Comparison of ENCODE assay signal across 11 cellular contexts in genomic region chr22:44444341-44445306, GRCh38. TPM values are rescaled to one million over a fixed set of nuclear protein-coding genes. Genes with fewer than 3 reads are reported as not detected.
DNase-seq lines count a peak whose midpoint lies in the region; ATAC-seq and TF ChIP-seq lines count a peak whose summit lies in the region.
"Had no signal": no experiment of that assay in that cellular context is flagged by ENCODE, and none has a peak within 500 bp of the region (broad histone marks: within the 10 kb centered on the region; RNA-seq: fewer than 3 reads in every experiment).

No MANE protein-coding gene starts in this region.

- H3K4me3 ChIP-seq in cardiac muscle cell (no peak overlapping the region), OCI-LY7 (ENCODE audit: low read depth, low read length, poor library complexity, severe bottlenecking) (no peak overlapping the region), hepatocyte (no peak overlapping the region), upper lobe of right lung (no peak overlapping the region)

- no peaks in the 10 kb centered on the region for H3K36me3 ChIP-seq in cardiac muscle cell
- no peaks in the 10 kb centered on the region for H3K36me3 ChIP-seq in OCI-LY7 (ENCODE audit: insufficient read depth, low read length)
- H3K36me3 ChIP-seq in hepatocyte (replicated peaks; ENCODE audit: insufficient read depth, low read depth) = no peaks in the 10 kb centered on the region
- no peaks in the 10 kb centered on the region for H3K36me3 ChIP-seq in upper lobe of right lung

- 63% methylated on average over 22 of the region's 22 CpGs for WGBS in hepatocyte (ENCODE audit: low lambda C conversion rate, missing lambda C conversion rate)

- H3K9me2 ChIP-seq in OCI-LY7 (ENCODE audit: insufficient read depth, low read length) (no peaks in the 10 kb centered on the region), hepatocyte (replicated peaks; ENCODE audit: insufficient read depth) (no peaks in the 10 kb centered on the region)

- no peak overlapping the region for H3K4me2 ChIP-seq in OCI-LY7 (ENCODE audit: low read length)
- H3K4me2 ChIP-seq in hepatocyte = no peak overlapping the region

- no TSS peak for BruUV-seq in OCI-LY7 (replicated peaks; lab: Mats Ljungman, UMichigan)

- POLR2A ChIA-PET in OCI-LY7 (lab: Charles Lee) = no interaction called here

- H3K9me3 ChIP-seq in cardiac muscle cell (ENCODE audit: low read depth) (no peaks in the 10 kb centered on the region), OCI-LY7 (ENCODE audit: low read length) (peaks cover 4% of the 10 kb centered on the region; the same call in 1 of the 2 replicates), hepatocyte (ENCODE audit: low read depth) (no peaks in the 10 kb centered on the region), upper lobe of right lung (no peaks in the 10 kb centered on the region)

- H3K79me2 ChIP-seq in OCI-LY7 (ENCODE audit: insufficient read depth, low read depth, low read length) (no peaks in the 10 kb centered on the region), hepatocyte (no peaks in the 10 kb centered on the region)

- TF ChIP-seq CTCF in cardiac muscle cell (IDR thresholded peaks at IDR 0.05; ENCODE audit: low read depth, low read length) (peak; percentile 15), OCI-LY7 (conservative IDR thresholded peaks at IDR 0.05; ENCODE audit: low read length) (peak; percentile 66), hepatocyte (IDR thresholded peaks at IDR 0.05; ENCODE audit: poor library complexity) (peak; percentile 10), upper lobe of right lung (IDR thresholded peaks at IDR 0.05) (no peak)

- no peaks in the 10 kb centered on the region for H3K27me3 ChIP-seq in cardiac muscle cell
- no peaks in the 10 kb centered on the region for H3K27me3 ChIP-seq in hepatocyte
- H3K27me3 ChIP-seq in upper lobe of right lung = no peaks in the 10 kb centered on the region

- H3K27ac ChIP-seq in cardiac muscle cell = no peak overlapping the region
- no peak overlapping the region for H3K27ac ChIP-seq in OCI-LY7 (ENCODE audit: low read depth, low read length, poor library complexity, severe bottlenecking)
- H3K27ac ChIP-seq in hepatocyte = no peak overlapping the region
- no peak overlapping the region for H3K27ac ChIP-seq in upper lobe of right lung

- intact Hi-C loops in Right ventricle myocardium superior (cut with DNase I) = no loop called here
- intact Hi-C loops in OCI-LY7 (cut with micrococcal nuclease; ENCODE audit: unreplicated experiment) = no loop called here
- intact Hi-C loops in upper lobe of right lung (cut with DNase I) = no loop called here

- ATAC-seq in Right ventricle myocardium superior (ENCODE audit: poor library complexity) (no peak), upper lobe of right lung (no peak)
- ATAC-seq: natural killer cell treated with Interleukin-12 subunit alpha and Interleukin-12 subunit beta and Interleukin-15 and Interleukin-18, amount 100 ng/mL, for 72 hours had no signal

- no peak for DNase-seq in cardiac muscle cell (ENCODE audit: low read depth in 1 of 2, low spot score in 1 of 2)
- DNase-seq in Right ventricle myocardium superior = no peak
- peak; percentile 45 for DNase-seq in OCI-LY7 (ENCODE audit: low spot score)
- no peak for DNase-seq in hepatocyte (ENCODE audit: low spot score)
- DNase-seq in upper lobe of right lung = peak; percentile 52
- DNase-seq in HUDEP-2 (lab: John Stamatoyannopoulos, UW; ENCODE audit: unreplicated experiment in 76 of 76) = no peak
- no peak for DNase-seq in SIG-M5 (lab: John Stamatoyannopoulos, UW)
- no peak for DNase-seq in NCI-H226
- DNase-seq: DMS79 treated with DMSO at 0.1 percent for 48 hours, Kasumi-1 had no signal

- H4K20me1 ChIP-seq in OCI-LY7 (ENCODE audit: insufficient read depth, low read length) = no peaks in the 10 kb centered on the region
- H4K20me1 ChIP-seq in hepatocyte (ENCODE audit: insufficient read depth, poor library complexity, severe bottlenecking) = no peaks in the 10 kb centered on the region

- CTCF ChIA-PET in OCI-LY7 (lab: Charles Lee; ENCODE audit: unreplicated experiment) = interaction anchor here (0.6 kb wide), 1 partner anchor 14 kb away, joined by 3 read pairs; no protein-coding TSS in a partner anchor

- H3K4me1 ChIP-seq in cardiac muscle cell (ENCODE audit: low read depth) = peaks cover 11% of the 10 kb centered on the region
- H3K4me1 ChIP-seq in OCI-LY7 (ENCODE audit: insufficient read depth, low read length, poor library complexity, severe bottlenecking) = peaks cover 12% of the 10 kb centered on the region
- no peaks in the 10 kb centered on the region for H3K4me1 ChIP-seq in hepatocyte (ENCODE audit: insufficient read depth)
- H3K4me1 ChIP-seq in upper lobe of right lung = no peaks in the 10 kb centered on the region

- H2AFZ ChIP-seq in OCI-LY7 (ENCODE audit: low read length) = no peak overlapping the region
- H2AFZ ChIP-seq in hepatocyte = no peak overlapping the region

RNA-seq across cellular contexts. Expression of gene RTL6, which starts 53.4 kb away (rescaled TPM):
- total RNA-seq in cardiac muscle cell (50.7 and 55.5 TPM in 2 replicates), Right ventricle myocardium superior (23.5 TPM), OCI-LY7 (2022) (10.6 and 12.3 TPM in 2 replicates), hepatocyte (20.6 and 23.4 TPM in 2 replicates), upper lobe of right lung (18.4 TPM)
- polyA plus RNA-seq in cardiac muscle cell (30.0 and 37.4 TPM in 2 replicates), hepatocyte (13.0 and 15.3 TPM in 2 replicates)
- 8.7 and 9.8 TPM in 2 replicates for total RNA-seq in OCI-LY7 (2014; rRNA removed; shearing (Covaris generic))

Comparison
In these comparisons a context has a peak if more than half of its experiments do, and no peak if none do; other contexts are left out.
1. DNase-seq: peak in OCI-LY7 (single experiment) and upper lobe of right lung (single experiment); none in cardiac muscle cell (0 of 2), Right ventricle myocardium superior (single experiment), hepatocyte (single experiment), HUDEP-2 (0 of 76), SIG-M5 (single experiment) and NCI-H226 (single experiment).